In the genomic region with DNA sequence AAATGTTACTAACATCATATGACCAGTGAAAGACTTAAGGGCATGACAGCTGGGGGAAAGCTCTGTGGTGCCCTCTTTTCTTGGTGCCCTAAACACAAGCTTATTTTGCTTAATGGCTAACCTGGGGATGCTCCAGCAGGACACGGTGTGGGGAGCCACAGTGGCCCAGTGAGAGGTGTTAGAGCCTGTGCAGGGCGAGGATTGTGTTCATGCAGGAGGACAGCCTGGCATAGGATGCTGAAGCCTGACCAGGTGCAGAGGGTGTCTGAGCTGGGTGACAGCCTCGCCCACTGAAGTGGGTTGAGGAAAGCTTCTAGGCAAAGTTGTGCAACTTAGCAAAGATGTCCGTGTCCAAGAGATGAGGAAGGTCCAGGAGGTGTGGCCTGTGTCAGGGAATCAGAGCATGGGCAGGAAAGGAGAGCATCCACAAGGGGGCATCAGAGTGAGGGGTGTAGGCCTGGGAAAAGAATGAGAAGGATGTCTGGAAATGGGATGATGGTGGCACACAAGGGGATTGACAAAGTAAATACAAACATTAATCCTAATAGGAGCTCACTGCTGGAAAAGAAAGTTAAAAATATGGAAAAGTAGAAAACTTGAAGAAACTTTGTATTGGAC, we compare ENCODE assay signal across 10 cellular contexts. TPM values are rescaled to one million over a fixed set of nuclear protein-coding genes. Genes with fewer than 3 reads are reported as not detected.
DNase-seq lines count a peak whose midpoint lies in the region; ATAC-seq and TF ChIP-seq lines count a peak whose summit lies in the region.
"Had no signal": no experiment of that assay in that cellular context is flagged by ENCODE, and none has a peak within 500 bp of the region (broad histone marks: within the 10 kb centered on the region; RNA-seq: fewer than 3 reads in every experiment).

No MANE protein-coding gene starts in this region.

- no peaks in the 10 kb centered on the region for H3K36me3 Mint-ChIP-seq in chondrocyte (ENCODE audit: low read depth)

- no peak overlapping the region for H3K27ac ChIP-seq in IMR-90 (ENCODE audit: insufficient read depth, low read length)
- H3K27ac ChIP-seq in aorta (ENCODE audit: low read depth in 1 of 2, low read length in 2 of 2) = no peak overlapping the region
- H3K27ac ChIP-seq: BLaER1, epithelial cell of prostate had no signal

- H4K5ac ChIP-seq in IMR-90 (ENCODE audit: low read depth, low read length) = no peak overlapping the region

- H2AK5ac ChIP-seq in IMR-90 (ENCODE audit: low read depth, low read length) = no peak overlapping the region

- no peak overlapping the region for H2BK5ac ChIP-seq in IMR-90 (ENCODE audit: low read depth, low read length, poor library complexity, severe bottlenecking)

- peak; percentile 61 for TF ChIP-seq RAD21 in IMR-90 (IDR thresholded peaks at IDR 0.05; ENCODE audit: low read length)

- H3K36me3 ChIP-seq in IMR-90 (ENCODE audit: control insufficient read depth, insufficient read depth, low read length) = no peaks in the 10 kb centered on the region
- H3K36me3 ChIP-seq in aorta (ENCODE audit: control insufficient read depth in 1 of 2, insufficient read depth in 2 of 2, low read length in 1 of 2) = no peaks in the 10 kb centered on the region
- H3K36me3 ChIP-seq: BLaER1 had no signal

- no peak overlapping the region for H3K4me2 ChIP-seq in IMR-90 (ENCODE audit: low read depth, low read length)
- H3K4me2 ChIP-seq: BLaER1 had no signal

- H3K4me3 Mint-ChIP-seq in chondrocyte (ENCODE audit: unreplicated experiment) = no peak overlapping the region

- H3K9ac ChIP-seq in IMR-90 (ENCODE audit: low read depth, low read length) = no peak overlapping the region
- H3K9ac ChIP-seq: BLaER1 had no signal

- no peaks in the 10 kb centered on the region for H4K20me1 ChIP-seq in IMR-90 (ENCODE audit: insufficient read depth, low read length)
- H4K20me1 ChIP-seq: BLaER1 had no signal

- no peaks in the 10 kb centered on the region for H3K79me1 ChIP-seq in IMR-90 (ENCODE audit: low read depth in 1 of 2, low read length in 2 of 2)

- no peaks in the 10 kb centered on the region for H3K9me3 ChIP-seq in IMR-90 (ENCODE audit: control insufficient read depth, insufficient read depth, low read length)
- no peaks in the 10 kb centered on the region for H3K9me3 ChIP-seq in aorta (ENCODE audit: control insufficient read depth, low read length)
- H3K9me3 ChIP-seq: BLaER1 had no signal

- H2BK20ac ChIP-seq in IMR-90 (ENCODE audit: low read depth, low read length) = no peak overlapping the region

- H3K4ac ChIP-seq in IMR-90 (ENCODE audit: low read depth, low read length) = no peak overlapping the region

- H3K4me1 Mint-ChIP-seq in chondrocyte (ENCODE audit: low read depth) = no peaks in the 10 kb centered on the region

- H3K27ac Mint-ChIP-seq in chondrocyte (ENCODE audit: unreplicated experiment) = no peak overlapping the region

- H3K27me3 ChIP-seq in IMR-90 (ENCODE audit: control insufficient read depth, insufficient read depth, low read length) (no peaks in the 10 kb centered on the region), aorta (ENCODE audit: control insufficient read depth in 1 of 2, insufficient read depth in 2 of 2, low read length in 1 of 2) (no peaks in the 10 kb centered on the region)
- H3K27me3 ChIP-seq: BLaER1 had no signal

- TF ChIP-seq CTCF in IMR-90 (conservative IDR thresholded peaks at IDR 0.05; ENCODE audit: low read depth, low read length) = peak; percentile 56
- peak; percentile 67 for TF ChIP-seq CTCF in chondrocyte (IDR thresholded peaks at IDR 0.05)

- in situ Hi-C loops in IMR-90 (cut with MboI; ENCODE audit: low sequenced_read_pairs) = no loop called here

- intact Hi-C loops in IMR-90 (cut with micrococcal nuclease) = loop anchor here (1.0 to 2.0 kb wide), 3 partner anchors 102 to 214 kb away; no protein-coding TSS in a partner anchor
- intact Hi-C loops in aorta (cut with DNase I) = loop anchor here (2.0 to 5.0 kb wide), 4 partner anchors 102 to 214 kb away; no protein-coding TSS in a partner anchor

- no peak for TF ChIP-seq POLR2A in IMR-90 (IDR thresholded peaks at IDR 0.05; ENCODE audit: low read depth, low read length)

- no peak overlapping the region for H2BK15ac ChIP-seq in IMR-90 (ENCODE audit: low read depth, low read length)

- H3K56ac ChIP-seq in IMR-90 (ENCODE audit: extremely low read depth, insufficient read depth, low read length) = no peak overlapping the region

- no peaks in the 10 kb centered on the region for H3K4me1 ChIP-seq in IMR-90 (ENCODE audit: control insufficient read depth, insufficient read depth, low read length)
- H3K4me1 ChIP-seq in aorta (ENCODE audit: control insufficient read depth in 1 of 2, insufficient read depth in 2 of 2, low read length in 2 of 2) = no peaks in the 10 kb centered on the region
- H3K4me1 ChIP-seq: BLaER1 had no signal

- no peak overlapping the region for H3K23ac ChIP-seq in IMR-90 (ENCODE audit: low read depth, low read length)

- no peak overlapping the region for H2AFZ ChIP-seq in IMR-90 (replicated peaks; ENCODE audit: low read length, poor library complexity)

- BruUV-seq in IMR-90 (replicated peaks; lab: Mats Ljungman, UMichigan) = no TSS peak

- dilution Hi-C loops in IMR-90 (cut with HindIII; ENCODE audit: low sequenced_read_pairs, unreplicated experiment) = no loop called here

- no peaks in the 10 kb centered on the region for H3K9me1 ChIP-seq in IMR-90 (ENCODE audit: insufficient read depth, low read length)

- H3K27me3 Mint-ChIP-seq in chondrocyte (ENCODE audit: low read depth) = peaks cover 8% of the 10 kb centered on the region

- CTCF ChIA-PET in IMR-90 (lab: Yijun Ruan, JAX) = interaction anchor here (0.9 to 1.5 kb wide), 3 partner anchors 11 to 205 kb away, joined by 3 to 4 read pairs (median 3); no protein-coding TSS in a partner anchor

- DNase-seq in NCI-H1092 treated with DMSO at 0.1 percent for 48 hours (lab: John Stamatoyannopoulos, UW) (peak; percentile 13), NCI-H1092 (lab: John Stamatoyannopoulos, UW) (no peak), IMR-90 (peak; percentile 51), T-helper 9 cell (peak; percentile 32), chondrocyte (ENCODE audit: low spot score) (no peak), myocyte (ENCODE audit: low read depth) (peak; percentile 74), aorta (peak in 1 of 2 donors; percentile 63)

- H2AK9ac ChIP-seq in IMR-90 (replicated peaks; ENCODE audit: low read depth, low read length, poor library complexity) = no peak overlapping the region

- POLR2A ChIA-PET in IMR-90 (lab: Charles Lee; ENCODE audit: unreplicated experiment) = no interaction called here

- H2BK120ac ChIP-seq in IMR-90 (ENCODE audit: low read depth, low read length) = no peak overlapping the region

- H3K18ac ChIP-seq in IMR-90 (ENCODE audit: low read depth, low read length) = no peak overlapping the region

- H3K14ac ChIP-seq in IMR-90 (replicated peaks; ENCODE audit: low read depth, low read length) = no peak overlapping the region

- H4K91ac ChIP-seq in IMR-90 (ENCODE audit: insufficient read depth, low read depth, low read length) = no peak overlapping the region

- WGBS in IMR-90 (ENCODE audit: extremely low coverage in 2 of 2, insufficient read length in 1 of 2), 2 experiments = 29% methylated on average over 2 of the region's 4 CpGs; no CpG with 5 or more reads in 1 of the 2 experiments
- WGBS in aorta, 2 donors = 76 to 85% methylated on average over 4 of the region's 4 CpGs

- H3K9me3 Mint-ChIP-seq in chondrocyte (ENCODE audit: low read depth) = no peaks in the 10 kb centered on the region

- ATAC-seq in IMR-90 (ENCODE audit: low read depth) (peak; percentile 77), aorta (ENCODE audit: low FRiP score) (peak; percentile 26), GM19467 (IDR thresholded peaks at IDR 0.05; ENCODE audit: unreplicated experiment) (no peak)

- H4K8ac ChIP-seq in IMR-90 (ENCODE audit: low read depth in 2 of 2, low read length in 2 of 2) = no peak overlapping the region

- H3K4me3 ChIP-seq in IMR-90 (ENCODE audit: insufficient read depth, low read depth, low read length) = no peak overlapping the region
- no peak overlapping the region for H3K4me3 ChIP-seq in aorta (ENCODE audit: low read length in 2 of 2)
- H3K4me3 ChIP-seq: BLaER1 had no signal

TF ChIP-seq in IMR-90, 13 proteins besides CTCF, POLR2A, EP300 and RAD21:
- TF ChIP-seq CEBPB (IDR thresholded peaks at IDR 0.05; ENCODE audit: low read depth, low read length) (peak; percentile 30; the same call in 1 of the 2 replicates), MXI1 (IDR thresholded peaks at IDR 0.05; ENCODE audit: borderline replicate concordance, low read depth, low read length) (no peak), SMC3 (IDR thresholded peaks at IDR 0.05; ENCODE audit: low read depth, low read length) (peak; percentile 67)

RNA-seq across cellular contexts. Expression of gene SLC17A4, which starts 33.9 kb away (rescaled TPM):
- total RNA-seq in IMR-90 (2012; rRNA removed) (not detected in 2 replicates), chondrocyte (not detected in 3 replicates), myocyte (not detected in 2 replicates), aorta (not detected)
- polyA plus RNA-seq in IMR-90 (2012; rRNA removed) (not detected in 2 replicates), aorta (1 to 10 TPM in 1 of 2 donors, under 1 TPM in 1; 0.10 to 1.3 TPM)
- not detected in 2 replicates for polyA plus RNA-seq in IMR-90 (2012; cell fraction: cytosol; rRNA removed)
- polyA plus RNA-seq in IMR-90 (2012; cell fraction: nucleus; rRNA removed; ENCODE audit: low replicate concordance) = not detected in 2 replicates
- polyA plus RNA-seq in myocyte (2012) = not detected

RNA-seq across cellular contexts. Expression of gene SLC17A1, which starts 43.4 kb away (rescaled TPM):
- total RNA-seq in IMR-90 (2012; rRNA removed) = not detected in 2 replicates
- not detected in 2 replicates for polyA plus RNA-seq in IMR-90 (2012; rRNA removed)
- polyA plus RNA-seq in IMR-90 (2012; cell fraction: cytosol; rRNA removed) = not detected in 2 replicates
- not detected in 2 replicates for polyA plus RNA-seq in IMR-90 (2012; cell fraction: nucleus; rRNA removed; ENCODE audit: low replicate concordance)
- total RNA-seq in chondrocyte = not detected in 3 replicates
- total RNA-seq in myocyte = not detected in 2 replicates
- not detected for polyA plus RNA-seq in myocyte (2012)
- total RNA-seq in aorta = not detected
- not detected for polyA plus RNA-seq in aorta

Comparison
In these comparisons a context has a peak if more than half of its experiments do, and no peak if none do; other contexts are left out.
1. DNase-seq: peak in NCI-H1092 treated with DMSO at 0.1 percent for 48 hours (single experiment), IMR-90 (single experiment), T-helper 9 cell (single experiment) and myocyte (single experiment); none in NCI-H1092 (single experiment) and chondrocyte (single experiment).